In genomic region chr20:38283236-38283635, GRCh38 we compare ENCODE assay signal across 23 cellular contexts. TPM values are rescaled to one million over a fixed set of nuclear protein-coding genes. Genes with fewer than 3 reads are reported as not detected.
"Had no signal": no experiment of that assay in that cellular context is flagged by ENCODE, and none has a peak within 500 bp of the region (broad histone marks: within the 10 kb centered on the region; RNA-seq: fewer than 3 reads in every experiment).

No MANE protein-coding gene starts in this region.

- H2AFZ ChIP-seq: PC-9 had no signal

- ATAC-seq: T-helper 17 cell had no signal

- H3K27ac ChIP-seq: PC-9 had no signal

- H3K36me3 Mint-ChIP-seq: activated naive CD8-positive, alpha-beta T cell had no signal

- H3K4me3 ChIP-seq: PC-9 had no signal

- H3K27ac Mint-ChIP-seq: activated B cell treated with CpG ODN at 0.5 μM for 24 hours; activated CD4-positive, alpha-beta memory T cell treated with anti-CD3 and anti-CD28 coated beads, Interleukin-2, amount 10 ng/mL, durations not matched to agents 7 days and 5 days; activated CD4-positive, alpha-beta T cell treated with anti-CD3 and anti-CD28 coated beads, Interleukin-2, amount 10 ng/mL, durations not matched to agents 7 days and 5 days; activated naive CD8-positive, alpha-beta T cell; T-helper 17 cell had no signal

- H3K9me3 Mint-ChIP-seq: activated B cell treated with CpG ODN at 0.5 μM for 24 hours; activated CD4-positive, alpha-beta memory T cell treated with anti-CD3 and anti-CD28 coated beads, Interleukin-2, amount 10 ng/mL, durations not matched to agents 7 days and 5 days; activated CD4-positive, alpha-beta T cell treated with anti-CD3 and anti-CD28 coated beads, Interleukin-2, amount 10 ng/mL, durations not matched to agents 7 days and 5 days had no signal

- H3K4me2 ChIP-seq: PC-9 had no signal

- DNase-seq: activated B cell treated with CpG ODN at 0.5 μM for 24 hours; activated CD4-positive, alpha-beta memory T cell treated with anti-CD3 and anti-CD28 coated beads, Interleukin-2, amount 10 ng/mL, durations not matched to agents 7 days and 5 days; activated CD4-positive, alpha-beta T cell treated with anti-CD3 and anti-CD28 coated beads for 1 hour; activated CD4-positive, alpha-beta T cell treated with anti-CD3 and anti-CD28 coated beads, Interleukin-2, amount 10 ng/mL, durations not matched to agents 7 days and 5 days; activated naive CD4-positive, alpha-beta T cell treated with Interleukin-2 at 50 U/mL for 16 hours; activated T-cell treated with anti-CD3 and anti-CD28 coated beads, Interleukin-2, amount 50 U/mL, for 1 hour; amygdala; caudate nucleus; KG1; NCI-H1048; NCI-H1417; NCI-H1694; NCI-H2029; NCI-H345; NCI-H510A; NCI-H526 treated with DMSO at 0.1 percent for 48 hours; PC-9; SIG-M5; T-helper 17 cell; T-helper 9 cell had no signal

- H3K4me3 Mint-ChIP-seq: activated B cell treated with CpG ODN at 0.5 μM for 24 hours; activated CD4-positive, alpha-beta memory T cell treated with anti-CD3 and anti-CD28 coated beads, Interleukin-2, amount 10 ng/mL, durations not matched to agents 7 days and 5 days; activated CD4-positive, alpha-beta T cell treated with anti-CD3 and anti-CD28 coated beads, Interleukin-2, amount 10 ng/mL, durations not matched to agents 7 days and 5 days; activated naive CD8-positive, alpha-beta T cell; T-helper 17 cell had no signal

- H3K4me1 Mint-ChIP-seq: activated B cell treated with CpG ODN at 0.5 μM for 24 hours; activated CD4-positive, alpha-beta memory T cell treated with anti-CD3 and anti-CD28 coated beads, Interleukin-2, amount 10 ng/mL, durations not matched to agents 7 days and 5 days; activated CD4-positive, alpha-beta T cell treated with anti-CD3 and anti-CD28 coated beads, Interleukin-2, amount 10 ng/mL, durations not matched to agents 7 days and 5 days had no signal

RNA-seq across cellular contexts. Expression of gene BPI, which starts 20.7 kb away (rescaled TPM):
- total RNA-seq: activated B cell treated with CpG ODN at 0.5 μM for 24 hours; activated CD4-positive, alpha-beta memory T cell treated with anti-CD3 and anti-CD28 coated beads, Interleukin-2, amount 10 ng/mL, durations not matched to agents 7 days and 5 days; activated CD4-positive, alpha-beta T cell treated with anti-CD3 and anti-CD28 coated beads, Interleukin-2, amount 10 ng/mL, durations not matched to agents 7 days and 5 days; activated CD8-positive, alpha-beta memory T cell treated with anti-CD3 and anti-CD28 coated beads for 36 hours; LHCN-M2; PC-9; T-helper 17 cell had no signal

RNA-seq across cellular contexts. Expression of gene KIAA1755, which starts 22.7 kb away (rescaled TPM):
- total RNA-seq: activated B cell treated with CpG ODN at 0.5 μM for 24 hours; activated CD4-positive, alpha-beta memory T cell treated with anti-CD3 and anti-CD28 coated beads, Interleukin-2, amount 10 ng/mL, durations not matched to agents 7 days and 5 days; activated CD4-positive, alpha-beta T cell treated with anti-CD3 and anti-CD28 coated beads, Interleukin-2, amount 10 ng/mL, durations not matched to agents 7 days and 5 days; activated CD8-positive, alpha-beta memory T cell treated with anti-CD3 and anti-CD28 coated beads for 36 hours; T-helper 17 cell had no signal
